ENCODE assay signal across 1 cellular context in the genomic region with DNA sequence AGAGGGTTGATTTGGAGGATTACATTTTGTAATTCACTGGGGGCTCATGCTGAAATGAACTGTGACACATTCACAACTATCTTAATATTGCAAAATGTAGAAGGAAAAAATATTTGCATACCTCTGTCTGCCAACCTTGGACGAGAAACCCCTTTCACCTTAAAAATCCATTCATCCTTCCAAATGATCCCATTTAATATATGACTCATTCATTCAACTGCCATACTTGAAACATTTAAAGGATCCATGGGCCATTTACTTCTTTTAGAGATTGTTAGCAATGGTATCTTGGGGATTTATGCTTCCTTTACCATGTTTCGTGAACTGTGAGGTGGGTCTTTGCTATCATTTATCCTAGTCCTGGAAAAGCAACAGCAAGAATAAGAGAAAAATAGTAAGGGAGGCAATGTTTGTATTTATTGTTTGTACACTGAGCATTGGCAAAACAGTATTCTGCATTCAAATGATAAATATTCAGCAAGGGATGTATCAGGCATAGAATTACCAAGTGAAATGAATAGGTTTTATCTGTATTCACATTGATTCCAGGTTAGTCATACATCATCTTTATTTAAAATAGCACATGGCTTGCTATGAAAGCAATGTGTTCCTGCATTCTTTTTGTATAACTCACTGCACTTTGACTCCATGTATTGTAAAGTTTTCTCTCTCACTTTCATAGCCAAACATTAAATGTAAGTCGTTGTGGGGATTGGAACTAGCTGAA.
TF ChIP-seq lines count a peak whose summit lies in the region.

No MANE protein-coding gene starts in this region.

TF ChIP-seq in WTC11, 78 proteins besides CTCF, POLR2A, EP300 and RAD21 (continued from another document):
- TF ChIP-seq, protein P1, sequence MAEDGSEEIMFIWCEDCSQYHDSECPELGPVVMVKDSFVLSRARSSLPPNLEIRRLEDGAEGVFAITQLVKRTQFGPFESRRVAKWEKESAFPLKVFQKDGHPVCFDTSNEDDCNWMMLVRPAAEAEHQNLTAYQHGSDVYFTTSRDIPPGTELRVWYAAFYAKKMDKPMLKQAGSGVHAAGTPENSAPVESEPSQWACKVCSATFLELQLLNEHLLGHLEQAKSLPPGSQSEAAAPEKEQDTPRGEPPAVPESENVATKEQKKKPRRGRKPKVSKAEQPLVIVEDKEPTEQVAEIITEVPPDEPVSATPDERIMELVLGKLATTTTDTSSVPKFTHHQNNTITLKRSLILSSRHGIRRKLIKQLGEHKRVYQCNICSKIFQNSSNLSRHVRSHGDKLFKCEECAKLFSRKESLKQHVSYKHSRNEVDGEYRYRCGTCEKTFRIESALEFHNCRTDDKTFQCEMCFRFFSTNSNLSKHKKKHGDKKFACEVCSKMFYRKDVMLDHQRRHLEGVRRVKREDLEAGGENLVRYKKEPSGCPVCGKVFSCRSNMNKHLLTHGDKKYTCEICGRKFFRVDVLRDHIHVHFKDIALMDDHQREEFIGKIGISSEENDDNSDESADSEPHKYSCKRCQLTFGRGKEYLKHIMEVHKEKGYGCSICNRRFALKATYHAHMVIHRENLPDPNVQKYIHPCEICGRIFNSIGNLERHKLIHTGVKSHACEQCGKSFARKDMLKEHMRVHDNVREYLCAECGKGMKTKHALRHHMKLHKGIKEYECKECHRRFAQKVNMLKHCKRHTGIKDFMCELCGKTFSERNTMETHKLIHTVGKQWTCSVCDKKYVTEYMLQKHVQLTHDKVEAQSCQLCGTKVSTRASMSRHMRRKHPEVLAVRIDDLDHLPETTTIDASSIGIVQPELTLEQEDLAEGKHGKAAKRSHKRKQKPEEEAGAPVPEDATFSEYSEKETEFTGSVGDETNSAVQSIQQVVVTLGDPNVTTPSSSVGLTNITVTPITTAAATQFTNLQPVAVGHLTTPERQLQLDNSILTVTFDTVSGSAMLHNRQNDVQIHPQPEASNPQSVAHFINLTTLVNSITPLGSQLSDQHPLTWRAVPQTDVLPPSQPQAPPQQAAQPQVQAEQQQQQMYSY (CRISPR knock-in tag; IDR thresholded peaks at IDR 0.05) = no peak
- no peak for TF ChIP-seq NFYB (CRISPR knock-in tag; conservative IDR thresholded peaks at IDR 0.05; ENCODE audit: low read depth)
- TF ChIP-seq ZNF317 (CRISPR knock-in tag; IDR thresholded peaks at IDR 0.05; ENCODE audit: borderline replicate concordance, low read depth) = no peak
- TF ChIP-seq, protein P2, sequence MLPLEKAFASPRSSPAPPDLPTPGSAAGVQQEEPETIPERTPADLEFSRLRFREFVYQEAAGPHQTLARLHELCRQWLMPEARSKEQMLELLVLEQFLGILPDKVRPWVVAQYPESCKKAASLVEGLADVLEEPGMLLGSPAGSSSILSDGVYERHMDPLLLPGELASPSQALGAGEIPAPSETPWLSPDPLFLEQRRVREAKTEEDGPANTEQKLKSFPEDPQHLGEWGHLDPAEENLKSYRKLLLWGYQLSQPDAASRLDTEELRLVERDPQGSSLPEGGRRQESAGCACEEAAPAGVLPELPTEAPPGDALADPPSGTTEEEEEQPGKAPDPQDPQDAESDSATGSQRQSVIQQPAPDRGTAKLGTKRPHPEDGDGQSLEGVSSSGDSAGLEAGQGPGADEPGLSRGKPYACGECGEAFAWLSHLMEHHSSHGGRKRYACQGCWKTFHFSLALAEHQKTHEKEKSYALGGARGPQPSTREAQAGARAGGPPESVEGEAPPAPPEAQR (CRISPR knock-in tag; IDR thresholded peaks at IDR 0.05) = no peak
- no peak for TF ChIP-seq OVOL2 (CRISPR knock-in tag; IDR thresholded peaks at IDR 0.05; ENCODE audit: borderline replicate concordance)
